ENCODE assay signal across 1 cellular context in the genomic region with DNA sequence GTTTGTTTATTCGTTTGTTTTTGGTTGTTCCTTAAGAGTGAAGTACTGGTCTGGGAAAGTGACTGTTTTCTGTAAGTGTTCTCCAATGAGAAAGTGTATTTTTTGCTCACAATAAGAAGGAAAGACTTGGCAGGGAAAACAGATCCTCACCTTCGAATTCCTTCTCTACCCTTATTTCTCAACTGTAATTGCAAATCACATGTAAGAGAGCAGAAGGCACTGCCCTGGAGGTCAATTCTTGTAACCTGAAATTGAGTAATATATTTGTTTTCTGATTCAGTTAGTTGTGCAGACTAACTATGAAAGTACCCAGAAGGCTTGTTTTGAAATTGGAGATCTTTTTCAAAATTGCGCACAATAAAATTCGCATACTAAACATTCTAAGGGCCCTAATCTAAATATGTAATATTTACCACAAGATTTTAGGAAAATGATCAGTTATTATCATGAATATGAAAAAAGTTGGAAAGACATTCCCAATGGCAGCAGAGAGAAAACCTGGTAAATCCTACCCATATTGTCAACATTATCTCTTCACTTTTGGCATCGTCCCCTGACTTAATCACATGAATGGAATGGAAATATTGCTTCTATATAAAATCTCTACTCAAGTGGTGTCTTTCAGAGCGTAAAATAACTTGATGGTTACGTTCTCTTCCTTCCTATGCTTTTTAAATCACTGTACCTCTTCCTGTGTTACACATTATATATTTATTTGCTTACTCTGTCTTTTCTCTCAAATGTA.
A peak's percentile ranks its signal among the peaks of the same experiment; 100 is the strongest.
TF ChIP-seq lines count a peak whose summit lies in the region.

No MANE protein-coding gene starts in this region.

TF ChIP-seq in endothelial cell of umbilical vein, 7 proteins besides CTCF, POLR2A, EP300 and RAD21:
- peak; percentile 6 for TF ChIP-seq FOS (IDR thresholded peaks at IDR 0.05; ENCODE audit: borderline replicate concordance, insufficient read depth, low read length)
- TF ChIP-seq GATA2 (IDR thresholded peaks at IDR 0.05; ENCODE audit: insufficient read depth, insufficient read length, low read depth, low read length) = no peak
- no peak for TF ChIP-seq MYC (IDR thresholded peaks at IDR 0.05; ENCODE audit: low read depth, low read length)
- TF ChIP-seq, protein P1, sequence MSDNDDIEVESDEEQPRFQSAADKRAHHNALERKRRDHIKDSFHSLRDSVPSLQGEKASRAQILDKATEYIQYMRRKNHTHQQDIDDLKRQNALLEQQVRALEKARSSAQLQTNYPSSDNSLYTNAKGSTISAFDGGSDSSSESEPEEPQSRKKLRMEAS (IDR thresholded peaks at IDR 0.05; ENCODE audit: insufficient read depth, insufficient read length) = no peak
- no peak for TF ChIP-seq EZH2 (IDR thresholded peaks at IDR 0.05; ENCODE audit: borderline replicate concordance, low read depth, low read length, severe bottlenecking)
- no peak for TF ChIP-seq POLR2AphosphoS5 (IDR thresholded peaks at IDR 0.05; ENCODE audit: insufficient read depth, low read depth, low read length)
